10 cellular contexts compared by ENCODE assay signal in genomic region chr1:6960291-6960758, GRCh38.
DNase-seq lines count a peak whose midpoint lies in the region; ATAC-seq, FAIRE-seq and TF ChIP-seq lines count a peak whose summit lies in the region.
"Had no signal": no experiment of that assay in that cellular context is flagged by ENCODE, and none has a peak within 500 bp of the region (broad histone marks: within the 10 kb centered on the region; RNA-seq: fewer than 3 reads in every experiment).

No MANE protein-coding gene starts in this region.

- FAIRE-seq in K562 (lab: Jason Lieb, UNC), result peak; percentile 44
- FAIRE-seq: colon, GM12891 had no signal

- POLR2A ChIA-PET in K562 (lab: Yijun Ruan, JAX), result interaction anchor here (0.6 to 1.7 kb wide), 3 partner anchors 22 to 544 kb away, joined by 3 to 5 read pairs (median 3); no protein-coding TSS in a partner anchor

- TF ChIP-seq POLR2A in K562 (conservative IDR thresholded peaks at IDR 0.05), result no peak

- in situ Hi-C loops in K562 (cut with MboI), result no loop called here

- TF ChIP-seq EP300 in K562 (IDR thresholded peaks at IDR 0.05; ENCODE audit: low read length), result no peak

- no peak overlapping the region for H2AFZ ChIP-seq in K562 (ENCODE audit: low read depth, low read length)

- peaks cover 12% of the 10 kb centered on the region for H4K20me1 ChIP-seq in K562 (replicated peaks; ENCODE audit: control insufficient read depth, insufficient read depth, low read length)

- H3K9me3 ChIP-seq in K562 (replicated peaks; ENCODE audit: control insufficient read depth, insufficient read depth, low read depth, low read length) (no peaks in the 10 kb centered on the region), liver (ENCODE audit: control insufficient read depth in 4 of 4, low read length in 3 of 4) (no peaks in the 10 kb centered on the region), left lung (no peaks in the 10 kb centered on the region)

- TF ChIP-seq CTCF in K562 (IDR thresholded peaks at IDR 0.05 in 2 of 3, conservative IDR thresholded peaks at IDR 0.05 in 1 of 3; ENCODE audit: insufficient read depth in 2 of 3, low read depth in 1 of 3, low read length in 3 of 3), result no peak
- peak; percentile 10 for TF ChIP-seq CTCF in liver (IDR thresholded peaks at IDR 0.05; ENCODE audit: low read depth, low read length, missing input control)
- no peak for TF ChIP-seq CTCF in left lung (IDR thresholded peaks at IDR 0.05)

- H3K4me1 ChIP-seq in K562 (replicated peaks in 1 of 2; ENCODE audit: control insufficient read depth in 2 of 2, insufficient read depth in 2 of 2, low read length in 2 of 2), result peaks cover 0 to 22% of the 10 kb centered on the region in 2 experiments; a peak in 4 of 5 replicates
- H3K4me1 ChIP-seq in liver (ENCODE audit: control insufficient read depth in 4 of 4, insufficient read depth in 4 of 4, low read length in 3 of 4), result peaks cover 4 to 38% (median 28%) of the 10 kb centered on the region in 4 donors
- peaks cover 3 to 6% of the 10 kb centered on the region in 2 donors for H3K4me1 ChIP-seq in left lung

- H3K27me3 ChIP-seq in K562 (ENCODE audit: control insufficient read depth in 2 of 2, insufficient read depth in 2 of 2, low read length in 2 of 2) (peaks cover 33 to 75% of the 10 kb centered on the region in 2 experiments), liver (ENCODE audit: control insufficient read depth in 4 of 4, insufficient read depth in 4 of 4, low read length in 3 of 4) (no peaks in the 10 kb centered on the region), left lung (peaks cover 0 to 43% of the 10 kb centered on the region in 2 donors)

- intact Hi-C loops in K562 (cut with micrococcal nuclease), result loop anchor here (5.0 kb wide), 1 partner anchor 218 kb away; no protein-coding TSS in a partner anchor
- intact Hi-C loops in left lung (cut with DNase I), result no loop called here

- BruUV-seq in K562 (replicated peaks; lab: Mats Ljungman, UMichigan), result no TSS peak

- H3K27ac ChIP-seq in K562 (ENCODE audit: extremely low read depth, low read depth, low read length), result no peak overlapping the region
- no peak overlapping the region for H3K27ac ChIP-seq in liver (ENCODE audit: low read depth in 1 of 2, low read length in 2 of 2)
- H3K27ac ChIP-seq in left lung, result no peak overlapping the region

- no peak overlapping the region for H3K4me2 ChIP-seq in K562 (ENCODE audit: insufficient read depth, low read length)

- H3K36me3 ChIP-seq in K562 (ENCODE audit: control insufficient read depth, insufficient read depth, low read length) (no peaks in the 10 kb centered on the region), liver (ENCODE audit: control insufficient read depth in 4 of 4, insufficient read depth in 3 of 4, low read depth in 1 of 4, low read length in 3 of 4) (no peaks in the 10 kb centered on the region), left lung (no peaks in the 10 kb centered on the region)

- DNase-seq in AG20443 (ENCODE audit: low spot score), result peak; percentile 72
- peak; percentile 40 for DNase-seq in NCI-H1092 (lab: John Stamatoyannopoulos, UW)
- no peak for DNase-seq in K562 (ENCODE audit: extremely low read depth in 1 of 4, low spot score in 3 of 4)
- DNase-seq in left lung, result no peak
- no peak for DNase-seq in stimulated activated naive CD4-positive, alpha-beta T cell treated with Interleukin-2 at 50 U/mL for 16 hours (lab: John Stamatoyannopoulos, UW)

- H3K9me1 ChIP-seq in K562 (ENCODE audit: control insufficient read depth, insufficient read depth, low read length), result no peaks in the 10 kb centered on the region

- CTCF ChIA-PET in K562 (lab: Yijun Ruan, JAX; ENCODE audit: low intra/inter-chr PET ratio), result interaction anchor here (0.6 kb wide), 1 partner anchor 701 kb away, joined by 3 read pairs; no protein-coding TSS in a partner anchor

- TF ChIP-seq RAD21 in K562 (CRISPR knock-in tag; conservative IDR thresholded peaks at IDR 0.05 in 1 of 2, IDR thresholded peaks at IDR 0.05 in 1 of 2), result peak in 1 of 2 experiments; percentile 42; a peak in 1 of 4 replicates
- peak; percentile 51 to 60 for TF ChIP-seq RAD21 in liver (IDR thresholded peaks at IDR 0.05)

- WGBS in K562 (ENCODE audit: insufficient coverage, low coverage, missing lambda C conversion rate), result 3% methylated on average over 12 of the region's 12 CpGs
- 24% methylated on average over 12 of the region's 12 CpGs for WGBS in liver

- no peak for ATAC-seq in K562
- no peak for ATAC-seq in GM21529 (IDR thresholded peaks at IDR 0.05; ENCODE audit: unreplicated experiment)
- ATAC-seq in left lung, result no peak
- no peak for ATAC-seq in HG02852 (IDR thresholded peaks at IDR 0.05; ENCODE audit: unreplicated experiment)

- H3K4me3 ChIP-seq in K562 (no peak overlapping the region), liver (ENCODE audit: low read depth in 1 of 3, low read length in 3 of 3) (peak overlapping the region in 1 of 3 donors; percentile 2), left lung (no peak overlapping the region)

- H3K79me2 ChIP-seq in K562 (ENCODE audit: control insufficient read depth, insufficient read depth, low read length), result no peaks in the 10 kb centered on the region

- H3K9ac ChIP-seq in K562 (ENCODE audit: insufficient read depth in 1 of 2, low read depth in 2 of 2, low read length in 2 of 2) (0 out of 4 replicates have a peak overlapping the region, but pooled peaks of 1 of the 2 experiments have one; percentile 29), liver (ENCODE audit: low read depth in 1 of 2, low read length in 2 of 2) (no peak overlapping the region)

TF ChIP-seq in K562, 482 proteins besides CTCF, POLR2A, EP300 and RAD21 (continues in another document):
- TF ChIP-seq ZNF143 (CRISPR knock-in tag; IDR thresholded peaks at IDR 0.05) (no peak), CREB1 (IDR thresholded peaks at IDR 0.05) (no peak), CREB1 (CRISPR knock-in tag; IDR thresholded peaks at IDR 0.05) (no peak), CBFA2T3 (IDR thresholded peaks at IDR 0.05) (0 out of 2 replicates have a peak, but pooled peaks have one; percentile 35), BRCA1 (IDR thresholded peaks at IDR 0.05) (no peak), BRCA1 (CRISPR knock-in tag; IDR thresholded peaks at IDR 0.05) (no peak), ZNF274 (IDR thresholded peaks at IDR 0.05; ENCODE audit: borderline replicate concordance, low read depth, low read length) (no peak), HDAC2 (IDR thresholded peaks at IDR 0.05) (peak; percentile 51; the same call in 1 of the 2 replicates), NFIX (CRISPR knock-in tag; IDR thresholded peaks at IDR 0.05; ENCODE audit: low read depth) (no peak), SREBF1 (IDR thresholded peaks at IDR 0.05; ENCODE audit: borderline replicate concordance, low read depth, low read length) (no peak)
- TF ChIP-seq, protein P1, sequence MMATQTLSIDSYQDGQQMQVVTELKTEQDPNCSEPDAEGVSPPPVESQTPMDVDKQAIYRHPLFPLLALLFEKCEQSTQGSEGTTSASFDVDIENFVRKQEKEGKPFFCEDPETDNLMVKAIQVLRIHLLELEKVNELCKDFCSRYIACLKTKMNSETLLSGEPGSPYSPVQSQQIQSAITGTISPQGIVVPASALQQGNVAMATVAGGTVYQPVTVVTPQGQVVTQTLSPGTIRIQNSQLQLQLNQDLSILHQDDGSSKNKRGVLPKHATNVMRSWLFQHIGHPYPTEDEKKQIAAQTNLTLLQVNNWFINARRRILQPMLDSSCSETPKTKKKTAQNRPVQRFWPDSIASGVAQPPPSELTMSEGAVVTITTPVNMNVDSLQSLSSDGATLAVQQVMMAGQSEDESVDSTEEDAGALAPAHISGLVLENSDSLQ (IDR thresholded peaks at IDR 0.05), result peak; percentile 59; the same call in 1 of the 2 replicates

TF ChIP-seq in liver, 16 proteins besides CTCF, POLR2A, EP300 and RAD21 (continues in another document):
- TF ChIP-seq, protein P2, sequence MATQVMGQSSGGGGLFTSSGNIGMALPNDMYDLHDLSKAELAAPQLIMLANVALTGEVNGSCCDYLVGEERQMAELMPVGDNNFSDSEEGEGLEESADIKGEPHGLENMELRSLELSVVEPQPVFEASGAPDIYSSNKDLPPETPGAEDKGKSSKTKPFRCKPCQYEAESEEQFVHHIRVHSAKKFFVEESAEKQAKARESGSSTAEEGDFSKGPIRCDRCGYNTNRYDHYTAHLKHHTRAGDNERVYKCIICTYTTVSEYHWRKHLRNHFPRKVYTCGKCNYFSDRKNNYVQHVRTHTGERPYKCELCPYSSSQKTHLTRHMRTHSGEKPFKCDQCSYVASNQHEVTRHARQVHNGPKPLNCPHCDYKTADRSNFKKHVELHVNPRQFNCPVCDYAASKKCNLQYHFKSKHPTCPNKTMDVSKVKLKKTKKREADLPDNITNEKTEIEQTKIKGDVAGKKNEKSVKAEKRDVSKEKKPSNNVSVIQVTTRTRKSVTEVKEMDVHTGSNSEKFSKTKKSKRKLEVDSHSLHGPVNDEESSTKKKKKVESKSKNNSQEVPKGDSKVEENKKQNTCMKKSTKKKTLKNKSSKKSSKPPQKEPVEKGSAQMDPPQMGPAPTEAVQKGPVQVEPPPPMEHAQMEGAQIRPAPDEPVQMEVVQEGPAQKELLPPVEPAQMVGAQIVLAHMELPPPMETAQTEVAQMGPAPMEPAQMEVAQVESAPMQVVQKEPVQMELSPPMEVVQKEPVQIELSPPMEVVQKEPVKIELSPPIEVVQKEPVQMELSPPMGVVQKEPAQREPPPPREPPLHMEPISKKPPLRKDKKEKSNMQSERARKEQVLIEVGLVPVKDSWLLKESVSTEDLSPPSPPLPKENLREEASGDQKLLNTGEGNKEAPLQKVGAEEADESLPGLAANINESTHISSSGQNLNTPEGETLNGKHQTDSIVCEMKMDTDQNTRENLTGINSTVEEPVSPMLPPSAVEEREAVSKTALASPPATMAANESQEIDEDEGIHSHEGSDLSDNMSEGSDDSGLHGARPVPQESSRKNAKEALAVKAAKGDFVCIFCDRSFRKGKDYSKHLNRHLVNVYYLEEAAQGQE (IDR thresholded peaks at IDR 0.05), result peak; percentile 28
- TF ChIP-seq FOXA1 (IDR thresholded peaks at IDR 0.05), result no peak
- peak; percentile 83 to 84 for TF ChIP-seq HNF4A (conservative IDR thresholded peaks at IDR 0.05)
- TF ChIP-seq, protein P3, sequence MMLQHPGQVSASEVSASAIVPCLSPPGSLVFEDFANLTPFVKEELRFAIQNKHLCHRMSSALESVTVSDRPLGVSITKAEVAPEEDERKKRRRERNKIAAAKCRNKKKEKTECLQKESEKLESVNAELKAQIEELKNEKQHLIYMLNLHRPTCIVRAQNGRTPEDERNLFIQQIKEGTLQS (IDR thresholded peaks at IDR 0.05), result no peak

Comparison
In these comparisons a context has a peak if more than half of its experiments do, and no peak if none do; other contexts are left out.
1. DNase-seq: peak in AG20443 (single experiment) and NCI-H1092 (single experiment); none in K562 (0 of 4), left lung (0 of 2) and stimulated activated naive CD4-positive, alpha-beta T cell treated with Interleukin-2 at 50 U/mL for 16 hours (single experiment).